9 cellular contexts compared by ENCODE assay signal in genomic region chr14:21069388-21070082, GRCh38. TPM values are rescaled to one million over a fixed set of nuclear protein-coding genes. Genes with fewer than 3 reads are reported as not detected.
DNase-seq lines count a peak whose midpoint lies in the region; ATAC-seq and TF ChIP-seq lines count a peak whose summit lies in the region.
"Had no signal": no experiment of that assay in that cellular context is flagged by ENCODE, and none has a peak within 500 bp of the region (broad histone marks: within the 10 kb centered on the region; RNA-seq: fewer than 3 reads in every experiment).

No MANE protein-coding gene starts in this region.

- H3K27ac ChIP-seq in body of pancreas (peak overlapping the region; percentile 78 to 90 (median 86)), gastrocnemius medialis (peak overlapping the region; percentile 84 to 91 (median 88))

- ATAC-seq in body of pancreas: peak; percentile 54
- ATAC-seq in gastrocnemius medialis: peak in 1 of 2 donors; percentile 11
- ATAC-seq in HG03457 (IDR thresholded peaks at IDR 0.05; ENCODE audit: unreplicated experiment): no peak

- in situ Hi-C loops in gastrocnemius medialis (cut with MboI; ENCODE audit: low sequenced_read_pairs in 4 of 4): loop anchor here in 2 of 4 donors (5.0 to 25.0 kb wide), 3 partner anchors 33 to 382 kb away; partner anchors contain the start of genes ANG (in 1 of the 2), RNASE4 (in 1 of the 2) and TMEM253 (in 1 of the 2)

- H3K36me3 ChIP-seq in body of pancreas (replicated peaks in 1 of 2; ENCODE audit: insufficient read depth in 1 of 2, low read depth in 2 of 2) (no peaks in the 10 kb centered on the region), gastrocnemius medialis (peaks cover 0 to 7% of the 10 kb centered on the region in 2 donors)

- peak in 2 of 3 donors; percentile 48 to 65 for TF ChIP-seq POLR2A in body of pancreas (IDR thresholded peaks at IDR 0.05)
- no peak for TF ChIP-seq POLR2A in gastrocnemius medialis (IDR thresholded peaks at IDR 0.05)

- TF ChIP-seq CTCF in body of pancreas (IDR thresholded peaks at IDR 0.05): no peak
- no peak for TF ChIP-seq CTCF in gastrocnemius medialis (IDR thresholded peaks at IDR 0.05 in 4 of 5, conservative IDR thresholded peaks at IDR 0.05 in 1 of 5)

- H3K27me3 ChIP-seq in body of pancreas (no peaks in the 10 kb centered on the region), gastrocnemius medialis (no peaks in the 10 kb centered on the region)

- H3K9me3 ChIP-seq in body of pancreas (no peaks in the 10 kb centered on the region), iPS-18c (ENCODE audit: control insufficient read depth, insufficient read depth, low read length) (no peaks in the 10 kb centered on the region), gastrocnemius medialis (no peaks in the 10 kb centered on the region)

- DNase-seq in ELF-1 (ENCODE audit: low read depth, low spot score): peak; percentile 83
- peak; percentile 66 for DNase-seq in NCI-H2171 treated with DMSO at 0.1 percent for 48 hours (lab: John Stamatoyannopoulos, UW)
- DNase-seq in body of pancreas: peak; percentile 52 to 65 (median 56)
- no peak for DNase-seq in gastrocnemius medialis
- no peak for DNase-seq in NCI-H524 treated with DMSO at 0.1 percent for 48 hours (lab: John Stamatoyannopoulos, UW)
- DNase-seq in stimulated activated CD4-positive, alpha-beta T cell treated with anti-CD3 and anti-CD28 coated beads, Interleukin-4, amount 100 ng/mL, for 24 hours: no peak

- intact Hi-C loops in body of pancreas (cut with DNase I): no loop called here
- intact Hi-C loops in gastrocnemius medialis (cut with DNase I; ENCODE audit: low total_unique reads): loop anchor here (1.0 kb wide), 1 partner anchor 35 kb away; no protein-coding TSS in a partner anchor

- H3K4me3 ChIP-seq in body of pancreas: peak overlapping the region; percentile 40 to 41
- H3K4me3 ChIP-seq in iPS-18c (ENCODE audit: insufficient read depth, low read depth, low read length): peak overlapping the region; percentile 87
- peak overlapping the region; percentile 68 to 83 (median 74) for H3K4me3 ChIP-seq in gastrocnemius medialis

- WGBS in body of pancreas, 2 donors: 1 to 6% methylated on average over 6 to 40 of the region's 40 CpGs

- peaks cover 34% of the 10 kb centered on the region for H3K4me1 ChIP-seq in body of pancreas
- H3K4me1 ChIP-seq in gastrocnemius medialis: peaks cover 17 to 30% of the 10 kb centered on the region in 2 donors

RNA-seq across cellular contexts. Expression of gene ARHGEF40, which starts 0.6 kb away (rescaled TPM):
- total RNA-seq in body of pancreas (100 to 1,000 TPM in 1 of 2 donors, 10 to 100 TPM in 1; 58.4 to 142 TPM), gastrocnemius medialis (10 to 100 TPM; 10.4 to 15.7 (median 12.9) TPM)

RNA-seq across cellular contexts. Expression of gene RNASE8, which starts 11.9 kb away (rescaled TPM):
- not detected for total RNA-seq in body of pancreas
- total RNA-seq in gastrocnemius medialis: not detected
- total RNA-seq: subcutaneous adipose tissue had no signal

RNA-seq across cellular contexts. Expression of gene RNASE7, which starts 27.4 kb away (rescaled TPM):
- total RNA-seq in body of pancreas (1 to 10 TPM in 1 of 2 donors, not detected in 1; 1.0 TPM), gastrocnemius medialis (under 1 TPM in 1 of 4 donors, not detected in 3; 0.55 TPM)
- total RNA-seq: subcutaneous adipose tissue had no signal

RNA-seq across cellular contexts. Expression of gene ZNF219, which starts 28.9 kb away (rescaled TPM):
- 10 to 100 TPM; 28.3 to 39.2 TPM for total RNA-seq in body of pancreas
- total RNA-seq in gastrocnemius medialis: 10 to 100 TPM; 25.9 to 48.9 (median 43.9) TPM

RNA-seq across cellular contexts. Expression of gene TMEM253, which starts 31.3 kb away (rescaled TPM):
- total RNA-seq in body of pancreas (1 to 10 TPM in 1 of 2 donors, not detected in 1; 1.3 TPM), gastrocnemius medialis (under 1 TPM in 2 of 4 donors, not detected in 2; 0.19 to 0.35 TPM)

Comparison
In these comparisons a context has a peak if more than half of its experiments do, and no peak if none do; other contexts are left out.
1. DNase-seq: peak in ELF-1 (single experiment), NCI-H2171 treated with DMSO at 0.1 percent for 48 hours (single experiment) and body of pancreas (4 of 4); none in gastrocnemius medialis (0 of 2), NCI-H524 treated with DMSO at 0.1 percent for 48 hours (single experiment) and stimulated activated CD4-positive, alpha-beta T cell treated with anti-CD3 and anti-CD28 coated beads, Interleukin-4, amount 100 ng/mL, for 24 hours (single experiment).
2. POLR2A ChIP-seq: peak in body of pancreas (2 of 3); none in gastrocnemius medialis (0 of 2).
3. Peak in every context shown above with its lines, with median percentiles within 50 percentile points of each other: H3K4me3 ChIP-seq.